ENCODE assay signal across 7 cellular contexts in genomic region chr13:27170521-27171243, GRCh38. TPM values are rescaled to one million over a fixed set of nuclear protein-coding genes. Genes with fewer than 3 reads are reported as not detected.
A peak's percentile ranks its signal among the peaks of the same experiment; 100 is the strongest.
DNase-seq lines count a peak whose midpoint lies in the region; ATAC-seq and TF ChIP-seq lines count a peak whose summit lies in the region.

No MANE protein-coding gene starts in this region.

- DNase-seq in SIG-M5 (lab: John Stamatoyannopoulos, UW) (peak; percentile 25), adipocyte (ENCODE audit: low read depth) (peak; percentile 86), left ventricle myocardium superior (peak; percentile 57), prostate gland (ENCODE audit: low spot score) (peak; percentile 20)

- H3K9me3 ChIP-seq in adipocyte (ENCODE audit: control insufficient read depth, low read length) (no peaks in the 10 kb centered on the region), prostate gland (no peaks in the 10 kb centered on the region)

- intact Hi-C loops in left ventricle myocardium superior (cut with micrococcal nuclease), result no loop called here
- intact Hi-C loops in prostate gland (cut with DNase I), result loop anchor here (5.0 to 10.0 kb wide), 5 partner anchors 82 to 188 kb away; partner anchors contain the start of genes RASL11A and RPL21

- peaks cover 52% of the 10 kb centered on the region for H3K4me1 ChIP-seq in adipocyte (ENCODE audit: control insufficient read depth, insufficient read depth, low read length)
- H3K4me1 ChIP-seq in prostate gland (replicated peaks), result peaks cover 6% of the 10 kb centered on the region

- H3K9ac ChIP-seq in adipocyte (ENCODE audit: low read length), result peak overlapping the region; percentile 90

- ATAC-seq in GM18511 (IDR thresholded peaks at IDR 0.05; ENCODE audit: unreplicated experiment) (peak; percentile 4), HG03442 (IDR thresholded peaks at IDR 0.05; ENCODE audit: unreplicated experiment) (peak; percentile 2), left ventricle myocardium superior (no peak), GM21447 (IDR thresholded peaks at IDR 0.05; ENCODE audit: unreplicated experiment) (no peak)

- no peak for TF ChIP-seq CTCF in prostate gland (IDR thresholded peaks at IDR 0.05)

- H3K27ac ChIP-seq in prostate gland, result peak overlapping the region; percentile 84 to 90

- TF ChIP-seq POLR2A in prostate gland (IDR thresholded peaks at IDR 0.05), result no peak

- under 1% methylated on average over 52 of the region's 56 CpGs for WGBS in prostate gland

- no peaks in the 10 kb centered on the region for H3K27me3 ChIP-seq in adipocyte (replicated peaks; ENCODE audit: control insufficient read depth, insufficient read depth, low read length)
- H3K27me3 ChIP-seq in prostate gland (replicated peaks; ENCODE audit: insufficient read depth), result no peaks in the 10 kb centered on the region

- H3K36me3 ChIP-seq in adipocyte (ENCODE audit: control insufficient read depth, insufficient read depth, low read length, severe bottlenecking) (no peaks in the 10 kb centered on the region), prostate gland (no peaks in the 10 kb centered on the region)

- peak overlapping the region; percentile 92 for H3K4me3 ChIP-seq in adipocyte (ENCODE audit: low read length)
- peak overlapping the region; percentile 86 to 89 for H3K4me3 ChIP-seq in prostate gland

RNA-seq across cellular contexts. Expression of gene USP12, which starts 0.9 kb away (rescaled TPM):
- total RNA-seq in left ventricle myocardium superior (20.1 TPM), prostate gland (10 to 100 TPM; 11.3 to 21.5 TPM)

Comparison
In these comparisons a context has a peak if more than half of its experiments do, and no peak if none do; other contexts are left out.
1. ATAC-seq: peak in GM18511 (single experiment) and HG03442 (single experiment); none in left ventricle myocardium superior (single experiment) and GM21447 (single experiment).
2. DNase-seq: peak in every context shown above with its lines; median percentile 86 in adipocyte; 57 in left ventricle myocardium superior; 25 in SIG-M5; 20 in prostate gland.